Comparison of ENCODE assay signal across 1 cellular context in the genomic region with DNA sequence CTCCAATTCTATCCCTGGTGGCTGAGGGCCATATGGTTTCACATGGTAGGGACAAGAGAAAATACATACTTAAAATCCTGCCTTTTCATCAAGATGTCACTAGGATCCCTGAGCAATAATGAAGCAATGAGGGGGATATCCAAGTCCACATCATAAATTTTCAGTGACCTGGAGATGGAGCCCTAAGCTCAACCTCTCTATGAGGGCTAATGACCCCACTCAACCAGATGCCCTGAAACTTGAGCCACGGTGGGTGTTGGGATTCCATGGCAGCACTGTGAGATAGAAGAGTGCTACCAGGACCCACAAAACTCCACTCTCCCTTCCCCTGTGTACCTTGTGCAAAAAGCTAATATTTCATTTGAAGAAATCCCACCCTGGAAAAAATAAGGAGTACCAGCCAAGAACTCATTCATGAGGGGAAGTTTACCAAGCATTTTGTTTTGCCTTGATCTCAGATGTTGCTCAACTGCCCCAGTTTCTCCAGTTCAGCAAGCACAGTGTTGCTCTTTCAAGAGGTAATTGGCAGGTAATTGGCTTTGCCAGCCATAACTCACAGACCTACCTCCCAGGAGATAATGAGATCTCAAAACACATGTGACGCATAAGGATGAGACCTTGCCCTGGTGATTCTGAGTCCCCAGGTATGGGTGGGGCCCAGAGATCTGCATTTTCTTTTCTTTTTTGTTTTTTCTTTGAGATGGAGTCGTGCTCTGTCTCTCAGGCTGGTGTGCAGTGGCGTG.
TF ChIP-seq lines count a peak whose summit lies in the region.

No MANE protein-coding gene starts in this region.

TF ChIP-seq in WTC11, 78 proteins besides CTCF, POLR2A, EP300 and RAD21 (continued from another document):
- TF ChIP-seq CDX4 (CRISPR knock-in tag; IDR thresholded peaks at IDR 0.05; ENCODE audit: borderline replicate concordance), result no peak
- no peak for TF ChIP-seq NFATC4 (CRISPR knock-in tag; IDR thresholded peaks at IDR 0.05)
- TF ChIP-seq, protein P1, sequence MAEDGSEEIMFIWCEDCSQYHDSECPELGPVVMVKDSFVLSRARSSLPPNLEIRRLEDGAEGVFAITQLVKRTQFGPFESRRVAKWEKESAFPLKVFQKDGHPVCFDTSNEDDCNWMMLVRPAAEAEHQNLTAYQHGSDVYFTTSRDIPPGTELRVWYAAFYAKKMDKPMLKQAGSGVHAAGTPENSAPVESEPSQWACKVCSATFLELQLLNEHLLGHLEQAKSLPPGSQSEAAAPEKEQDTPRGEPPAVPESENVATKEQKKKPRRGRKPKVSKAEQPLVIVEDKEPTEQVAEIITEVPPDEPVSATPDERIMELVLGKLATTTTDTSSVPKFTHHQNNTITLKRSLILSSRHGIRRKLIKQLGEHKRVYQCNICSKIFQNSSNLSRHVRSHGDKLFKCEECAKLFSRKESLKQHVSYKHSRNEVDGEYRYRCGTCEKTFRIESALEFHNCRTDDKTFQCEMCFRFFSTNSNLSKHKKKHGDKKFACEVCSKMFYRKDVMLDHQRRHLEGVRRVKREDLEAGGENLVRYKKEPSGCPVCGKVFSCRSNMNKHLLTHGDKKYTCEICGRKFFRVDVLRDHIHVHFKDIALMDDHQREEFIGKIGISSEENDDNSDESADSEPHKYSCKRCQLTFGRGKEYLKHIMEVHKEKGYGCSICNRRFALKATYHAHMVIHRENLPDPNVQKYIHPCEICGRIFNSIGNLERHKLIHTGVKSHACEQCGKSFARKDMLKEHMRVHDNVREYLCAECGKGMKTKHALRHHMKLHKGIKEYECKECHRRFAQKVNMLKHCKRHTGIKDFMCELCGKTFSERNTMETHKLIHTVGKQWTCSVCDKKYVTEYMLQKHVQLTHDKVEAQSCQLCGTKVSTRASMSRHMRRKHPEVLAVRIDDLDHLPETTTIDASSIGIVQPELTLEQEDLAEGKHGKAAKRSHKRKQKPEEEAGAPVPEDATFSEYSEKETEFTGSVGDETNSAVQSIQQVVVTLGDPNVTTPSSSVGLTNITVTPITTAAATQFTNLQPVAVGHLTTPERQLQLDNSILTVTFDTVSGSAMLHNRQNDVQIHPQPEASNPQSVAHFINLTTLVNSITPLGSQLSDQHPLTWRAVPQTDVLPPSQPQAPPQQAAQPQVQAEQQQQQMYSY (CRISPR knock-in tag; IDR thresholded peaks at IDR 0.05), result no peak
- TF ChIP-seq, protein P2, sequence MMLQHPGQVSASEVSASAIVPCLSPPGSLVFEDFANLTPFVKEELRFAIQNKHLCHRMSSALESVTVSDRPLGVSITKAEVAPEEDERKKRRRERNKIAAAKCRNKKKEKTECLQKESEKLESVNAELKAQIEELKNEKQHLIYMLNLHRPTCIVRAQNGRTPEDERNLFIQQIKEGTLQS (CRISPR knock-in tag; conservative IDR thresholded peaks at IDR 0.05), result no peak
- no peak for TF ChIP-seq CREB1 (CRISPR knock-in tag; IDR thresholded peaks at IDR 0.05)
- TF ChIP-seq NFE2L1 (CRISPR knock-in tag; IDR thresholded peaks at IDR 0.05), result no peak
- TF ChIP-seq RORB (CRISPR knock-in tag; IDR thresholded peaks at IDR 0.05), result no peak
- no peak for TF ChIP-seq ZNF317 (CRISPR knock-in tag; IDR thresholded peaks at IDR 0.05; ENCODE audit: borderline replicate concordance, low read depth)
